Comparison of ENCODE assay signal across 1 cellular context in the genomic region with DNA sequence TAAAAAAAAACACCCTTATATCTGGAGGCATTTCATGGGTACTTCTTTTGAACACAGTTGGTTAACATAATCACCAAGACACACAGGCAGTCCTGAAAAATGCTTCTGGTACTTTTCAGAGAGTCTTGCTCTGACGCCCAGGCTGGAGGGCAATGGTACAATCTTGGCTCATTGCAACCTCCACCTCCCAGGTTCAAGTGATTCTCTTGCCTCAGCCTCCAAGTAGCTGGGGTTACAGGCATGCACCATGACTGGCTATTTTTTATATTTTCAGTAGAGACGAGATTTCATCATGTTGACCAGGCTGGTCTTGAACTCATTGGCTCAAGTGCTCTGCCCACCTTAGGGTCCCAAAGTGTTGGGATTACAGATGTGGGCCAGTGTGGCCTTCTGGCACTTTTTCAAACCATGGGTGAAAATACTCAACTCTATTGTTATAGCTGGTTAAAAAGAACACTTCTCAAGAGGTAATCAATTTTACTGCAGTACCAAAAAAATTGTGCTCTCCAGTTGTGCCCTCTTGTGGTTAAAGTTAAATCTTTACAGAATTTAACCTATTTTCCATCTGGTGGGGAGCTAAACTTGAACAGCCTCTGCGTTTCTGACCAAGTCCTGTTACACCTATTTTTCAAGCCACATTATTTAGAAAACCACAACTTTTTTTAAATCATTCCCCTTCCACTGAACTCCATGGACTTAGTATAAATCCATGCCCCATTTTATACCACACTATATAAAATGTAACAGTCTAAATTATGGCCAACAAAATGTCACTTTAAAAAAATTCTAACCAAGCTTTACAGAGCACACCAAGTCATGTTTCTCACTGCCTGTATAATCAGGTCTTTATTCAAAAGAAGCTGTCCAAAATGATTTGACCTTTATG.
TF ChIP-seq lines count a peak whose summit lies in the region.

No MANE protein-coding gene starts in this region.

TF ChIP-seq in GM23338, 12 proteins besides CTCF, POLR2A, EP300 and RAD21:
- TF ChIP-seq EZH2 (IDR thresholded peaks at IDR 0.05; ENCODE audit: low read depth, unreplicated experiment), result no peak
- no peak for TF ChIP-seq NANOG (IDR thresholded peaks at IDR 0.05; ENCODE audit: borderline replicate concordance)
